In genomic region chr11:134276396-134277175, GRCh38 we compare ENCODE assay signal across 9 cellular contexts. TPM values are rescaled to one million over a fixed set of nuclear protein-coding genes. Genes with fewer than 3 reads are reported as not detected.
DNase-seq lines count a peak whose midpoint lies in the region; ATAC-seq and TF ChIP-seq lines count a peak whose summit lies in the region.
"Had no signal": no experiment of that assay in that cellular context is flagged by ENCODE, and none has a peak within 500 bp of the region (broad histone marks: within the 10 kb centered on the region; RNA-seq: fewer than 3 reads in every experiment).

No MANE protein-coding gene starts in this region.

- 0% methylated on average over 7 of the region's 88 CpGs for WGBS in right lobe of liver (ENCODE audit: insufficient coverage, low coverage, low lambda C conversion rate, missing lambda C conversion rate)

- H3K9me3 ChIP-seq in adipocyte (ENCODE audit: control insufficient read depth, low read length): peaks cover 5% of the 10 kb centered on the region
- H3K9me3 ChIP-seq in right lobe of liver: no peaks in the 10 kb centered on the region
- no peaks in the 10 kb centered on the region for H3K9me3 ChIP-seq in upper lobe of right lung
- no peaks in the 10 kb centered on the region for H3K9me3 ChIP-seq in Karpas-422 (ENCODE audit: low read length)

- DNase-seq in adipocyte (ENCODE audit: low read depth) (no peak), right lobe of liver (no peak), upper lobe of right lung (no peak), erythroblast (lab: John Stamatoyannopoulos, UW) (no peak), Karpas-422 (no peak), cortex of kidney (lab: John Stamatoyannopoulos, UW) (no peak)

- H3K79me2 ChIP-seq in Karpas-422 (ENCODE audit: low read length): no peaks in the 10 kb centered on the region

- TF ChIP-seq CTCF in right lobe of liver (IDR thresholded peaks at IDR 0.05): no peak
- TF ChIP-seq CTCF in upper lobe of right lung (IDR thresholded peaks at IDR 0.05): no peak

- H3K4me3 ChIP-seq in adipocyte (ENCODE audit: low read length): peak overlapping the region; percentile 42
- peak overlapping the region in 2 of 3 donors; percentile 12 to 18 for H3K4me3 ChIP-seq in right lobe of liver
- peak overlapping the region; percentile 35 for H3K4me3 ChIP-seq in upper lobe of right lung
- H3K4me3 ChIP-seq in Karpas-422 (ENCODE audit: low read length): no peak overlapping the region

- H2AFZ ChIP-seq in Karpas-422 (ENCODE audit: low read length): no peak overlapping the region

- H4K20me1 ChIP-seq in Karpas-422 (ENCODE audit: insufficient read depth, low read depth, low read length): no peaks in the 10 kb centered on the region

- no peak overlapping the region for H3K27ac ChIP-seq in right lobe of liver
- no peak overlapping the region for H3K27ac ChIP-seq in upper lobe of right lung
- H3K27ac ChIP-seq in Karpas-422 (ENCODE audit: low read length): no peak overlapping the region

- ATAC-seq in GM18505 (IDR thresholded peaks at IDR 0.05; ENCODE audit: unreplicated experiment) (peak; percentile 31), HG03103 (IDR thresholded peaks at IDR 0.05; ENCODE audit: low read depth, unreplicated experiment) (peak; percentile 23), right lobe of liver (peak in 1 of 4 donors; percentile 11), upper lobe of right lung (peak; percentile 45)

- H3K4me1 ChIP-seq in adipocyte (ENCODE audit: control insufficient read depth, insufficient read depth, low read length): no peaks in the 10 kb centered on the region
- H3K4me1 ChIP-seq in right lobe of liver: peaks cover 0 to 18% (median 0%) of the 10 kb centered on the region in 4 donors
- H3K4me1 ChIP-seq in upper lobe of right lung: peaks cover 15% of the 10 kb centered on the region
- no peaks in the 10 kb centered on the region for H3K4me1 ChIP-seq in Karpas-422 (ENCODE audit: low read length)

- H3K9ac ChIP-seq in adipocyte (ENCODE audit: low read length) (no peak overlapping the region), Karpas-422 (ENCODE audit: low read length) (no peak overlapping the region)

- intact Hi-C loops in right lobe of liver (cut with DNase I) (no loop called here), upper lobe of right lung (cut with DNase I) (no loop called here)

- no peaks in the 10 kb centered on the region for H3K36me3 ChIP-seq in adipocyte (ENCODE audit: control insufficient read depth, insufficient read depth, low read length, severe bottlenecking)
- no peaks in the 10 kb centered on the region for H3K36me3 ChIP-seq in right lobe of liver
- no peaks in the 10 kb centered on the region for H3K36me3 ChIP-seq in upper lobe of right lung
- no peaks in the 10 kb centered on the region for H3K36me3 ChIP-seq in Karpas-422 (ENCODE audit: insufficient read depth, low read length)

- H3K4me2 ChIP-seq in Karpas-422 (ENCODE audit: low read depth, low read length, poor library complexity, severe bottlenecking): no peak overlapping the region

- no peaks in the 10 kb centered on the region for H3K9me2 ChIP-seq in Karpas-422 (replicated peaks; ENCODE audit: insufficient read depth, low read length)

- H3K27me3 ChIP-seq in adipocyte (replicated peaks; ENCODE audit: control insufficient read depth, insufficient read depth, low read length): peaks cover 71% of the 10 kb centered on the region
- peaks cover 5 to 24% of the 10 kb centered on the region in 2 donors for H3K27me3 ChIP-seq in right lobe of liver
- H3K27me3 ChIP-seq in upper lobe of right lung: peaks cover 89% of the 10 kb centered on the region
- H3K27me3 ChIP-seq in Karpas-422 (ENCODE audit: low read length): no peaks in the 10 kb centered on the region

- TF ChIP-seq POLR2A in GM18505 (IDR thresholded peaks at IDR 0.05; ENCODE audit: borderline replicate concordance, extremely low read depth, insufficient read depth, insufficient read length) (no peak), right lobe of liver (IDR thresholded peaks at IDR 0.05) (no peak), erythroblast (IDR thresholded peaks at IDR 0.05; ENCODE audit: low read length) (no peak)

RNA-seq across cellular contexts. Expression of gene GLB1L3, which starts 0.4 kb away (rescaled TPM):
- total RNA-seq in right lobe of liver (not detected), upper lobe of right lung (0.43 TPM)
- total RNA-seq in Karpas-422 (2014; rRNA removed; shearing (Covaris generic); ENCODE audit: low replicate concordance): not detected in 2 replicates
- total RNA-seq: LHCN-M2 had no signal

RNA-seq across cellular contexts. Expression of gene ACAD8, which starts 23.2 kb away (rescaled TPM):
- 10 to 100 TPM; 19.1 to 28.3 (median 24.4) TPM for total RNA-seq in right lobe of liver
- 44.8 TPM for total RNA-seq in upper lobe of right lung
- total RNA-seq in Karpas-422 (2014; rRNA removed; shearing (Covaris generic); ENCODE audit: low replicate concordance): 9.6 and 9.9 TPM in 2 replicates

RNA-seq across cellular contexts. Expression of gene THYN1, which starts 23.4 kb away (rescaled TPM):
- total RNA-seq in right lobe of liver (10 to 100 TPM; 11.7 to 39.2 (median 20.6) TPM), upper lobe of right lung (33.8 TPM)
- 30.0 and 54.0 TPM in 2 replicates for total RNA-seq in Karpas-422 (2014; rRNA removed; shearing (Covaris generic); ENCODE audit: low replicate concordance)

RNA-seq across cellular contexts. Expression of gene VPS26B, which starts 52.1 kb away (rescaled TPM):
- total RNA-seq in right lobe of liver: 10 to 100 TPM; 22.6 to 33.7 (median 30.0) TPM
- total RNA-seq in upper lobe of right lung: 37.2 TPM
- total RNA-seq in Karpas-422 (2014; rRNA removed; shearing (Covaris generic); ENCODE audit: low replicate concordance): 7.9 and 11.2 TPM in 2 replicates

RNA-seq across cellular contexts. Expression of gene NCAPD3, which starts 52.8 kb away (rescaled TPM):
- total RNA-seq in right lobe of liver (10 to 100 TPM; 11.9 to 21.8 (median 15.5) TPM), upper lobe of right lung (17.3 TPM)
- total RNA-seq in Karpas-422 (2014; rRNA removed; shearing (Covaris generic); ENCODE audit: low replicate concordance): 19.5 and 22.0 TPM in 2 replicates
